ENCODE assay signal across 8 cellular contexts in genomic region chr1:35642472-35642955, GRCh38. TPM values are rescaled to one million over a fixed set of nuclear protein-coding genes. Genes with fewer than 3 reads are reported as not detected.
DNase-seq lines count a peak whose midpoint lies in the region; ATAC-seq and TF ChIP-seq lines count a peak whose summit lies in the region.

No MANE protein-coding gene starts in this region.

- DNase-seq in Karpas-422 (peak; percentile 47), mucosa of descending colon (peak in 2 of 3 donors; percentile 15 to 41), uterus (peak in 1 of 2 donors; percentile 14), omental fat pad (ENCODE audit: low spot score) (no peak), DMS114 treated with DMSO at 0.1 percent for 48 hours (lab: John Stamatoyannopoulos, UW; ENCODE audit: unreplicated experiment) (no peak)
- DNase-seq in activated naive CD8-positive, alpha-beta T cell treated with anti-CD3 and anti-CD28 coated beads, Interleukin-2, amount 10 ng/mL, durations not matched to agents 7 days and 5 days: no peak

- peak overlapping the region; percentile 85 for H3K27ac ChIP-seq in C4-2B
- peak overlapping the region; percentile 63; the same call in 1 of the 2 replicates for H3K27ac ChIP-seq in Karpas-422 (ENCODE audit: low read length)
- peak overlapping the region; percentile 90 to 91 for H3K27ac ChIP-seq in uterus

- POLR2A ChIA-PET in activated naive CD8-positive, alpha-beta T cell treated with anti-CD3 and anti-CD28 coated beads, Interleukin-2, amount 10 ng/mL, durations not matched to agents 7 days and 5 days (lab: Charles Lee): interaction anchor here (0.7 to 1.2 kb wide), 3 partner anchors 65 to 127 kb away, joined by 3 to 7 read pairs (median 4); no protein-coding TSS in a partner anchor

- H4K20me1 ChIP-seq in Karpas-422 (ENCODE audit: insufficient read depth, low read depth, low read length): no peaks in the 10 kb centered on the region

- H3K27me3 Mint-ChIP-seq in activated naive CD8-positive, alpha-beta T cell treated with anti-CD3 and anti-CD28 coated beads, Interleukin-2, amount 10 ng/mL, durations not matched to agents 7 days and 5 days: peaks cover 43% of the 10 kb centered on the region

- intact Hi-C loops in mucosa of descending colon (cut with DNase I, micrococcal nuclease) (no loop called here), uterus (cut with DNase I; ENCODE audit: low total_unique reads) (no loop called here)

- no peaks in the 10 kb centered on the region for H3K9me2 ChIP-seq in Karpas-422 (replicated peaks; ENCODE audit: insufficient read depth, low read length)

- peak overlapping the region; percentile 70 for H3K4me2 ChIP-seq in Karpas-422 (ENCODE audit: low read depth, low read length, poor library complexity, severe bottlenecking)

- no peaks in the 10 kb centered on the region for H3K27me3 ChIP-seq in Karpas-422 (ENCODE audit: low read length)
- H3K27me3 ChIP-seq in uterus: no peaks in the 10 kb centered on the region

- no peak for TF ChIP-seq POLR2A in uterus (IDR thresholded peaks at IDR 0.05)

- ATAC-seq in activated naive CD8-positive, alpha-beta T cell treated with anti-CD3 and anti-CD28 coated beads, Interleukin-2, amount 10 ng/mL, durations not matched to agents 7 days and 5 days (ENCODE audit: low read depth): no peak
- ATAC-seq in mucosa of descending colon (no peak), omental fat pad (ENCODE audit: low FRiP score) (no peak), HG02678 (IDR thresholded peaks at IDR 0.05; ENCODE audit: unreplicated experiment) (no peak)

- H3K4me1 Mint-ChIP-seq in activated naive CD8-positive, alpha-beta T cell treated with anti-CD3 and anti-CD28 coated beads, Interleukin-2, amount 10 ng/mL, durations not matched to agents 7 days and 5 days: peaks cover 21% of the 10 kb centered on the region

- H3K9me3 ChIP-seq in Karpas-422 (ENCODE audit: low read length) (no peaks in the 10 kb centered on the region), mucosa of descending colon (no peaks in the 10 kb centered on the region), uterus (no peaks in the 10 kb centered on the region)

- peak overlapping the region; percentile 28; the same call in 1 of the 2 replicates for H2AFZ ChIP-seq in Karpas-422 (ENCODE audit: low read length)

- H3K9ac ChIP-seq in Karpas-422 (ENCODE audit: low read length): peak overlapping the region; percentile 84

- H3K27ac Mint-ChIP-seq in activated naive CD8-positive, alpha-beta T cell treated with anti-CD3 and anti-CD28 coated beads, Interleukin-2, amount 10 ng/mL, durations not matched to agents 7 days and 5 days: peak overlapping the region; percentile 99

- H3K36me3 Mint-ChIP-seq in activated naive CD8-positive, alpha-beta T cell treated with anti-CD3 and anti-CD28 coated beads, Interleukin-2, amount 10 ng/mL, durations not matched to agents 7 days and 5 days: peaks cover 3% of the 10 kb centered on the region

- peak overlapping the region; percentile 87 for H3K4me3 ChIP-seq in Karpas-422 (ENCODE audit: low read length)
- H3K4me3 ChIP-seq in mucosa of descending colon: peak overlapping the region; percentile 78
- peak overlapping the region; percentile 84 to 94 for H3K4me3 ChIP-seq in uterus

- H3K9me3 Mint-ChIP-seq in activated naive CD8-positive, alpha-beta T cell treated with anti-CD3 and anti-CD28 coated beads, Interleukin-2, amount 10 ng/mL, durations not matched to agents 7 days and 5 days: no peaks in the 10 kb centered on the region

- H3K4me1 ChIP-seq in Karpas-422 (ENCODE audit: low read length): peaks cover 34% of the 10 kb centered on the region
- H3K4me1 ChIP-seq in mucosa of descending colon (ENCODE audit: low read depth): peaks cover 24% of the 10 kb centered on the region
- H3K4me1 ChIP-seq in uterus: peaks cover 0 to 14% of the 10 kb centered on the region in 2 donors

- peak overlapping the region; percentile 98 for H3K4me3 Mint-ChIP-seq in activated naive CD8-positive, alpha-beta T cell treated with anti-CD3 and anti-CD28 coated beads, Interleukin-2, amount 10 ng/mL, durations not matched to agents 7 days and 5 days

- TF ChIP-seq CTCF in C4-2B (conservative IDR thresholded peaks at IDR 0.05): 0 out of 2 replicates have a peak, but pooled peaks have one; percentile 13
- TF ChIP-seq CTCF in mucosa of descending colon (IDR thresholded peaks at IDR 0.05): no peak
- no peak for TF ChIP-seq CTCF in uterus (IDR thresholded peaks at IDR 0.05)
- no peak for TF ChIP-seq CTCF in omental fat pad (IDR thresholded peaks at IDR 0.05)

- 0 out of 2 replicates have a peak, but pooled peaks cover 3% of the 10 kb centered on the region for H3K36me3 ChIP-seq in Karpas-422 (ENCODE audit: insufficient read depth, low read length)
- no peaks in the 10 kb centered on the region for H3K36me3 ChIP-seq in mucosa of descending colon (ENCODE audit: low read depth)
- H3K36me3 ChIP-seq in uterus: no peaks in the 10 kb centered on the region

- peaks cover 36% of the 10 kb centered on the region for H3K79me2 ChIP-seq in Karpas-422 (ENCODE audit: low read length)

RNA-seq across cellular contexts. Expression of gene PSMB2, which starts 1.2 kb away (rescaled TPM):
- total RNA-seq in Karpas-422 (2014; rRNA removed; shearing (Covaris generic); ENCODE audit: low replicate concordance): 28.4 and 59.7 TPM in 2 replicates
- 10 to 100 TPM; 55.1 to 58.0 TPM for total RNA-seq in activated naive CD8-positive, alpha-beta T cell treated with anti-CD3 and anti-CD28 coated beads, Interleukin-2, amount 10 ng/mL, durations not matched to agents 7 days and 5 days
- total RNA-seq in mucosa of descending colon (10 to 100 TPM; 34.8 to 62.9 (median 39.7) TPM), uterus (10 to 100 TPM in 3 of 4 donors, 1 to 10 TPM in 1; 4.9 to 40.2 (median 27.2) TPM), omental fat pad (10 to 100 TPM; 31.4 to 39.9 (median 36.1) TPM)

Comparison
In these comparisons a context has a peak if more than half of its experiments do, and no peak if none do; other contexts are left out.
1. DNase-seq: peak in Karpas-422 (single experiment) and mucosa of descending colon (2 of 3); none in activated naive CD8-positive, alpha-beta T cell treated with anti-CD3 and anti-CD28 coated beads, Interleukin-2, amount 10 ng/mL, durations not matched to agents 7 days and 5 days (single experiment), omental fat pad (single experiment) and DMS114 treated with DMSO at 0.1 percent for 48 hours (single experiment).
2. Peak in every context shown above with its lines, with median percentiles within 50 percentile points of each other: H3K27ac ChIP-seq and H3K4me3 ChIP-seq.